22 cellular contexts compared by ENCODE assay signal in the genomic region with DNA sequence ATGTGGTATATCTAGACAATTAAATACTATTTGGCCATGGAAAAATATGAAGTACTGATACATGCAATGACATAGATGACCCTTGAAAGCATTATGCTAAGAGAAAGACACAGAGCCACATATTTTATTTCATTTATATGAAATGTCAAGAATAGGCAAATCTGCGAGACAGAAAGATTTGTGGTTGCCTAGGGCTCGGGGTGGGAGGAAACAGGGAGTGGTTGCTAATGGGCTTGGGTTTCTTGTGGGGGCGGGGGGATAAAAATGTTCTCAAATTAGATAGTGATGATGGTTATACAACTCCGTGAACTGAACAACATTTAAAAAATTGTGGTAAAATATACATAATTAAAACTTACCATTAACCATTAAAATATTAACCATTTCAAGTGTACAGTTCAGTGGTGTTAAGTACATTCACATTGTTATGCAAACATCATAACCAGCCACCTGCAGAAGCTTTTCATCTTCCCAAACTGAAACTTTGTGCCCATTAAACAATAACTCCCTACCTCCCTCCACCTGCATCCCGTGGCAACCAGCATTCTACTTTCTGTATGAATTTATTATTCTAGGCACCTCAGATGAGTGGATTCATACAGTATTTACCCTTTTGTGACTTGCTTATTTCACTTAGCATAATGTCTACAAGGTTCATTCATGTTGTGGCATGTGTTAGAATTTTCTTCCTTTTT.
"Had no signal": no experiment of that assay in that cellular context is flagged by ENCODE, and none has a peak within 500 bp of the region (broad histone marks: within the 10 kb centered on the region; RNA-seq: fewer than 3 reads in every experiment).

No MANE protein-coding gene starts in this region.

- DNase-seq: dorsolateral prefrontal cortex; effector CD4-positive, alpha-beta T cell; endodermal cell; foreskin fibroblast; gastrocnemius medialis; left ventricle myocardium superior; lower lobe of right lung; naive thymus-derived CD8-positive, alpha-beta T cell; nephron progenitor cell; stimulated activated CD4-positive, alpha-beta T cell treated with anti-CD3 and anti-CD28 coated beads, Interleukin-12 subunit alpha, Interleukin-12 subunit beta, amount 100 ng/mL, for 4 hours; stimulated activated CD4-positive, alpha-beta T cell treated with anti-CD3 and anti-CD28 coated beads, Interleukin-1b, Interleukin-23, amount 100 ng/mL, for 48 hours; stimulated activated CD4-positive, alpha-beta T cell treated with anti-CD3 and anti-CD28 coated beads, Interleukin-4, amount 100 ng/mL, for 1 hour; stimulated activated CD8-positive, alpha-beta memory T cell treated with anti-CD3 and anti-CD28 coated beads, Interleukin-4, amount 100 ng/mL, for 48 hours; stimulated activated naive CD8-positive, alpha-beta T cell treated with anti-CD3 and anti-CD28 coated beads, Interleukin-15, amount 100 ng/mL, for 72 hours; transverse colon; upper lobe of right lung; uterus had no signal

- H3K36me3 ChIP-seq: gastrocnemius medialis, lower lobe of right lung, prostate gland, right atrium auricular region, suprapubic skin, transverse colon, upper lobe of right lung, uterus had no signal

- H3K27ac Mint-ChIP-seq: endodermal cell; naive thymus-derived CD8-positive, alpha-beta T cell; nephron progenitor cell; stimulated activated naive CD8-positive, alpha-beta T cell treated with anti-CD3 and anti-CD28 coated beads, Interleukin-15, amount 100 ng/mL, for 72 hours had no signal

- H3K27ac ChIP-seq: dorsolateral prefrontal cortex, epithelial cell of prostate, gastrocnemius medialis, lower lobe of right lung, prostate gland, right atrium auricular region, suprapubic skin, transverse colon, upper lobe of right lung, uterus had no signal

- H3K9me3 Mint-ChIP-seq: endodermal cell; naive thymus-derived CD8-positive, alpha-beta T cell; stimulated activated naive CD8-positive, alpha-beta T cell treated with anti-CD3 and anti-CD28 coated beads, Interleukin-15, amount 100 ng/mL, for 72 hours had no signal

- H3K4me3 ChIP-seq: lower lobe of right lung, prostate gland, transverse colon, upper lobe of right lung, uterus had no signal

- H3K27me3 ChIP-seq: right atrium auricular region had no signal

- H3K36me3 Mint-ChIP-seq: naive thymus-derived CD8-positive, alpha-beta T cell had no signal

- ATAC-seq: esophagus mucosa; gastrocnemius medialis; naive thymus-derived CD8-positive, alpha-beta T cell; stimulated activated naive CD8-positive, alpha-beta T cell treated with anti-CD3 and anti-CD28 coated beads, Interleukin-15, amount 100 ng/mL, for 72 hours had no signal

- H3K4me1 ChIP-seq: prostate gland, upper lobe of right lung had no signal

- H3K9me3 ChIP-seq: gastrocnemius medialis, lower lobe of right lung, prostate gland, right atrium auricular region, suprapubic skin, transverse colon, upper lobe of right lung, uterus had no signal
